In the genomic region with DNA sequence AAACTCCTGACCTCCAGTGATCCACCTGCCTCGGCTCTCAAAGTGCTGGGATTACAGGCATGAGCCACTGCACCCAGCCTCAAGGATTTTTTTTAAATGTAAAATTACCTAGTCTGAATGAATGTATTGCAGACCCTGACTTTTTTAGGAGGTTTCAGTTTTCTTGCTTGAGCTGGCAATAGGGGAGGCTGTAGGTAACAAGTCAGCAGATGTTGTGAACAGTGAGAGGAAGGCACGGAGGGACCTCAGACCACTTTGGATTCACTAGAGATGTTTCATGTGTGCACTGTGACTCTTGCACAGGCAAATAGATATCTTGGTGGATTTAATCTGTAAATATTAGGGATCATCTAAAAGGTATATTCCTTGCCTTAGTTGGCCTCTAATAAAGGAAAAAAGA, we compare ENCODE assay signal across 11 cellular contexts. TPM values are rescaled to one million over a fixed set of nuclear protein-coding genes. Genes with fewer than 3 reads are reported as not detected.
DNase-seq lines count a peak whose midpoint lies in the region; ATAC-seq, FAIRE-seq and TF ChIP-seq lines count a peak whose summit lies in the region.
"Had no signal": no experiment of that assay in that cellular context is flagged by ENCODE, and none has a peak within 500 bp of the region (broad histone marks: within the 10 kb centered on the region; RNA-seq: fewer than 3 reads in every experiment).

No MANE protein-coding gene starts in this region.

- H3K4me1 ChIP-seq in OCI-LY7 (ENCODE audit: insufficient read depth, low read length, poor library complexity, severe bottlenecking) (peaks cover 61% of the 10 kb centered on the region), H1 (replicated peaks in 1 of 4; ENCODE audit: control insufficient read depth in 3 of 4, insufficient read depth in 4 of 4, low read length in 3 of 4) (peaks cover 0 to 18% (median 8%) of the 10 kb centered on the region in 4 experiments; a peak in 5 of 7 replicates), gastrocnemius medialis (peaks cover 89 to 93% of the 10 kb centered on the region in 2 donors)

- peaks cover 47% of the 10 kb centered on the region for H4K20me1 ChIP-seq in OCI-LY7 (ENCODE audit: insufficient read depth, low read length)
- H4K20me1 ChIP-seq in H1 (replicated peaks in 1 of 2; ENCODE audit: control insufficient read depth in 1 of 2, insufficient read depth in 2 of 2, low read length in 2 of 2) = peaks cover 14 to 21% of the 10 kb centered on the region in 2 experiments

- no peak overlapping the region for H2BK20ac ChIP-seq in H1 (ENCODE audit: low read length)

- FAIRE-seq in H1 (lab: Jason Lieb, UNC) = no peak
- FAIRE-seq: A204.1 had no signal

- WGBS in H1 (ENCODE audit: extremely low coverage in 1 of 2, insufficient coverage in 1 of 2, insufficient read length in 1 of 2, insufficient replicate concordance in 2 of 2, low coverage in 1 of 2, low lambda C conversion rate in 2 of 2, missing lambda C conversion rate in 1 of 2), 2 experiments = 58% methylated on average over 2 of the region's 2 CpGs; no CpG with 5 or more reads in 1 of the 2 experiments

- CTCF ChIA-PET in OCI-LY7 (lab: Charles Lee; ENCODE audit: unreplicated experiment) = no interaction called here
- CTCF ChIA-PET in H1 (lab: Charles Lee; ENCODE audit: partially characterized antibody) = interaction anchor here (0.5 to 1.9 kb wide), 5 partner anchors 9 to 681 kb away, joined by 3 to 4 read pairs (median 3); no protein-coding TSS in a partner anchor

- no peak overlapping the region for H2AK5ac ChIP-seq in H1 (ENCODE audit: low read depth, low read length)

- peaks cover 78% of the 10 kb centered on the region for H3K4me1 Mint-ChIP-seq in T-helper 1 cell treated with Interleukin-12 subunit alpha and Interleukin-12 subunit beta and Interleukin-4 antibody, amounts not matched to agents 30 μg/mL and 1 μg/mL, for 36 hours (ENCODE audit: low read depth)

- no peak overlapping the region for H4K91ac ChIP-seq in H1 (replicated peaks; ENCODE audit: insufficient read length, low read length)

- TF ChIP-seq POLR2A in H1 (IDR thresholded peaks at IDR 0.05; ENCODE audit: control extremely low read depth in 1 of 2, low read depth in 2 of 2, low read length in 2 of 2) (no peak), gastrocnemius medialis (IDR thresholded peaks at IDR 0.05) (no peak)

- H3K27ac ChIP-seq in OCI-LY7 (ENCODE audit: low read depth, low read length, poor library complexity, severe bottlenecking) = no peak overlapping the region
- H3K27ac ChIP-seq in H1 (ENCODE audit: low read depth, low read length) = no peak overlapping the region
- peak overlapping the region; percentile 44 to 98 (median 78) for H3K27ac ChIP-seq in gastrocnemius medialis

- peaks cover 0 to 2% (median 0%) of the 10 kb centered on the region in 4 experiments; a peak in 1 of 7 replicates for H3K27me3 ChIP-seq in H1 (replicated peaks in 1 of 4; ENCODE audit: control insufficient read depth in 3 of 4, extremely low read depth in 1 of 4, insufficient read depth in 3 of 4, low read length in 3 of 4)
- no peaks in the 10 kb centered on the region for H3K27me3 ChIP-seq in gastrocnemius medialis

- H4K5ac ChIP-seq in H1 (ENCODE audit: insufficient read length, low read depth, low read length) = no peak overlapping the region

- H3K4me2 ChIP-seq in OCI-LY7 (ENCODE audit: low read length) = peak overlapping the region; percentile 40; the same call in 1 of the 2 replicates
- H3K4me2 ChIP-seq in H1 (ENCODE audit: insufficient read depth in 1 of 2, low read depth in 2 of 2, low read length in 2 of 2) = peak overlapping the region; percentile 40 to 81; a peak in 3 of 4 replicates

- no peak overlapping the region for H2BK120ac ChIP-seq in H1 (replicated peaks; ENCODE audit: low read depth, low read length)

- DNase-seq in T-helper 1 cell = no peak
- no peak for DNase-seq in OCI-LY7 (ENCODE audit: low spot score)
- DNase-seq in H1 (ENCODE audit: low read depth in 1 of 2, low spot score in 2 of 2) = no peak
- DNase-seq in gastrocnemius medialis = no peak
- DNase-seq: hippocampal formation, NCI-H1694 had no signal

- no peaks in the 10 kb centered on the region for H3K9me3 Mint-ChIP-seq in T-helper 1 cell treated with Interleukin-12 subunit alpha and Interleukin-12 subunit beta and Interleukin-4 antibody, amounts not matched to agents 30 μg/mL and 1 μg/mL, for 36 hours

- H3K27ac Mint-ChIP-seq in T-helper 1 cell treated with Interleukin-12 subunit alpha and Interleukin-12 subunit beta and Interleukin-4 antibody, amounts not matched to agents 30 μg/mL and 1 μg/mL, for 36 hours = peak overlapping the region; percentile 41

- peaks cover 4% of the 10 kb centered on the region; the same call in 1 of the 2 replicates for H3K23me2 ChIP-seq in H1 (ENCODE audit: low read depth, low read length)

- TF ChIP-seq EP300 in H1 (IDR thresholded peaks at IDR 0.05; ENCODE audit: borderline replicate concordance in 1 of 2, low read depth in 2 of 2, low read length in 2 of 2) = no peak

- H3K36me3 ChIP-seq in OCI-LY7 (ENCODE audit: insufficient read depth, low read length) (peaks cover 98% of the 10 kb centered on the region), H1 (ENCODE audit: control insufficient read depth in 2 of 4, insufficient read depth in 4 of 4, low read length in 3 of 4) (peaks cover 0 to 9% (median 0%) of the 10 kb centered on the region in 4 experiments; a peak in 1 of 8 replicates), gastrocnemius medialis (no peaks in the 10 kb centered on the region)

- H3K56ac ChIP-seq in H1 (replicated peaks; ENCODE audit: insufficient read length, low read depth, low read length) = no peak overlapping the region

- ATAC-seq in gastrocnemius medialis (no peak), GM21423 (IDR thresholded peaks at IDR 0.05; ENCODE audit: unreplicated experiment) (no peak), HG02852 (IDR thresholded peaks at IDR 0.05; ENCODE audit: unreplicated experiment) (no peak), GM19397 (IDR thresholded peaks at IDR 0.05; ENCODE audit: unreplicated experiment) (no peak)

- H2BK5ac ChIP-seq in H1 (ENCODE audit: low read depth, low read length) = no peak overlapping the region

- no peaks in the 10 kb centered on the region for H3K9me2 ChIP-seq in OCI-LY7 (ENCODE audit: insufficient read depth, low read length)

- no peak overlapping the region for H3K4ac ChIP-seq in H1 (replicated peaks; ENCODE audit: insufficient read length, low read depth, low read length)

- no peak overlapping the region for H4K8ac ChIP-seq in H1 (ENCODE audit: extremely low read depth, insufficient read depth, low read length)

- H3K23ac ChIP-seq in H1 (ENCODE audit: insufficient read length) = no peak overlapping the region

- H2AFZ ChIP-seq in OCI-LY7 (ENCODE audit: low read length) (no peak overlapping the region), H1 (ENCODE audit: low read length) (no peak overlapping the region)

- H2BK12ac ChIP-seq in H1 (ENCODE audit: low read depth, low read length) = no peak overlapping the region

- peaks cover 3% of the 10 kb centered on the region; the same call in 1 of the 2 replicates for H3K79me1 ChIP-seq in H1 (ENCODE audit: low read depth, low read length)

- no peaks in the 10 kb centered on the region for H3K27me3 Mint-ChIP-seq in T-helper 1 cell treated with Interleukin-12 subunit alpha and Interleukin-12 subunit beta and Interleukin-4 antibody, amounts not matched to agents 30 μg/mL and 1 μg/mL, for 36 hours (ENCODE audit: low read depth)

- BruUV-seq in OCI-LY7 (replicated peaks; lab: Mats Ljungman, UMichigan) = no TSS peak

- no peaks in the 10 kb centered on the region for H3K9me3 ChIP-seq in OCI-LY7 (ENCODE audit: low read length)
- no peaks in the 10 kb centered on the region for H3K9me3 ChIP-seq in H1 (ENCODE audit: insufficient read depth in 2 of 2, low read depth in 1 of 2, low read length in 1 of 2)
- H3K9me3 ChIP-seq in gastrocnemius medialis = no peaks in the 10 kb centered on the region

- H3K9ac ChIP-seq in H1 (replicated peaks in 1 of 4; ENCODE audit: extremely low read depth in 1 of 4, low read depth in 3 of 4, low read length in 3 of 4) = peak overlapping the region in 1 of 4 experiments; percentile 52; a peak in 1 of 7 replicates

- H3K18ac ChIP-seq in H1 (ENCODE audit: extremely low read depth, low read length) = no peak overlapping the region

- POLR2A ChIA-PET in OCI-LY7 (lab: Charles Lee) (interaction anchor here (0.9 to 4.5 kb wide), 7 partner anchors 13 to 43 kb away, joined by 3 to 33 read pairs (median 7); no protein-coding TSS in a partner anchor), H1 (lab: Charles Lee; ENCODE audit: partially characterized antibody) (interaction anchor here (0.9 to 3.4 kb wide), 7 partner anchors 9 to 42 kb away, joined by 3 to 21 read pairs (median 5); a partner anchor contains a TSS)

- H3K14ac ChIP-seq in H1 (ENCODE audit: insufficient read length) = no peak overlapping the region

- H3K4me3 ChIP-seq in OCI-LY7 (ENCODE audit: low read depth, low read length, poor library complexity, severe bottlenecking) = no peak overlapping the region
- H3K4me3 ChIP-seq in H1 (ENCODE audit: extremely low read depth in 1 of 4, insufficient read depth in 2 of 4, low read depth in 3 of 4, low read length in 4 of 4) = peak overlapping the region in 1 of 4 experiments; percentile 25; a peak in 1 of 8 replicates
- no peak overlapping the region for H3K4me3 ChIP-seq in gastrocnemius medialis

- in situ Hi-C loops in gastrocnemius medialis (cut with MboI; ENCODE audit: low sequenced_read_pairs in 4 of 4) = loop anchor here in 1 of 4 donors (25.0 kb wide), 1 partner anchor 1872 kb away; a partner anchor contains a TSS

- intact Hi-C loops in OCI-LY7 (cut with micrococcal nuclease; ENCODE audit: unreplicated experiment) = no loop called here
- intact Hi-C loops in gastrocnemius medialis (cut with DNase I; ENCODE audit: low total_unique reads) = no loop called here

- H3K36me3 Mint-ChIP-seq in T-helper 1 cell treated with Interleukin-12 subunit alpha and Interleukin-12 subunit beta and Interleukin-4 antibody, amounts not matched to agents 30 μg/mL and 1 μg/mL, for 36 hours (ENCODE audit: low read depth) = peaks cover 59% of the 10 kb centered on the region

- no peak for TF ChIP-seq RAD21 in H1 (IDR thresholded peaks at IDR 0.05 in 1 of 2, conservative IDR thresholded peaks at IDR 0.05 in 1 of 2; ENCODE audit: low read depth in 2 of 2, low read length in 2 of 2)

- no peak for TF ChIP-seq CTCF in OCI-LY7 (conservative IDR thresholded peaks at IDR 0.05; ENCODE audit: low read length)
- no peak for TF ChIP-seq CTCF in H1 (IDR thresholded peaks at IDR 0.05; ENCODE audit: control extremely low read depth in 1 of 3, insufficient read depth in 1 of 3, low read depth in 1 of 3, low read length in 3 of 3)
- no peak for TF ChIP-seq CTCF in gastrocnemius medialis (IDR thresholded peaks at IDR 0.05 in 4 of 5, conservative IDR thresholded peaks at IDR 0.05 in 1 of 5)

- H3K79me2 ChIP-seq in OCI-LY7 (ENCODE audit: insufficient read depth, low read depth, low read length) (peaks cover 100% of the 10 kb centered on the region), H1 (ENCODE audit: control insufficient read depth in 1 of 2, insufficient read depth in 2 of 2, low read length in 2 of 2) (peaks cover 40 to 100% of the 10 kb centered on the region in 2 experiments)

- H2BK15ac ChIP-seq in H1 (ENCODE audit: low read length) = no peak overlapping the region

- peak overlapping the region; percentile 38 for H3K4me3 Mint-ChIP-seq in T-helper 1 cell treated with Interleukin-12 subunit alpha and Interleukin-12 subunit beta and Interleukin-4 antibody, amounts not matched to agents 30 μg/mL and 1 μg/mL, for 36 hours

RNA-seq across cellular contexts. Expression of a gene that starts 6.4 kb away (rescaled TPM):
- 145 and 185 TPM in 2 replicates for total RNA-seq in OCI-LY7 (2014; rRNA removed; shearing (Covaris generic))
- total RNA-seq in OCI-LY7 (2022) (201 and 213 TPM in 2 replicates), gastrocnemius medialis (100 to 1,000 TPM; 251 to 386 (median 277) TPM)
- 191 and 196 TPM in 2 replicates for total RNA-seq in H1 (2021; fragmentation: NEBNext Ultra II Directional; extraction: Animal tissue kit (Norgen Biotek cat#: 25700))
- 52.2 and 90.8 TPM in 2 replicates for polyA plus RNA-seq in H1 (2011; rRNA removed)
- polyA plus RNA-seq in H1 (2011; cell fraction: cytosol; rRNA removed) = 107 TPM
- 44.6 TPM for polyA plus RNA-seq in H1 (2011; cell fraction: nucleus; rRNA removed)
- polyA plus RNA-seq in H1 (2012, experiment 1 of 2) = 137 to 244 TPM (median 153 TPM) in 4 replicates
- 64.0 TPM for polyA plus RNA-seq in H1 (2012, experiment 2 of 2)
- 221 TPM for polyA plus RNA-seq in H1 (2013, experiment 1 of 2)
- 225 TPM for polyA plus RNA-seq in H1 (2013, experiment 2 of 2)
- polyA minus RNA-seq in H1 (2011; rRNA and poly(A)+ RNA removed) = 51.1 and 59.6 TPM in 2 replicates
- 30.6 TPM for polyA minus RNA-seq in H1 (2011; cell fraction: cytosol; rRNA and poly(A)+ RNA removed)
- 114 TPM for polyA minus RNA-seq in H1 (2011; cell fraction: nucleus; rRNA and poly(A)+ RNA removed)

RNA-seq across cellular contexts. Expression of a gene that starts 27.7 kb away (rescaled TPM):
- 65.9 and 74.5 TPM in 2 replicates for total RNA-seq in OCI-LY7 (2014; rRNA removed; shearing (Covaris generic))
- total RNA-seq in OCI-LY7 (2022) (66.5 and 67.0 TPM in 2 replicates), gastrocnemius medialis (10 to 100 TPM; 26.9 to 40.1 (median 36.7) TPM)
- 37.9 and 40.9 TPM in 2 replicates for total RNA-seq in H1 (2021; fragmentation: NEBNext Ultra II Directional; extraction: Animal tissue kit (Norgen Biotek cat#: 25700))
- polyA plus RNA-seq in H1 (2011; rRNA removed) = 1.4 and 2.6 TPM in 2 replicates
- polyA plus RNA-seq in H1 (2011; cell fraction: cytosol; rRNA removed) = 3.1 TPM
- 9.2 TPM for polyA plus RNA-seq in H1 (2011; cell fraction: nucleus; rRNA removed)
- polyA plus RNA-seq in H1 (2012, experiment 1 of 2) = 18.2 to 38.9 TPM (median 21.3 TPM) in 4 replicates
- 0.63 TPM for polyA plus RNA-seq in H1 (2012, experiment 2 of 2)
- 94.4 TPM for polyA plus RNA-seq in H1 (2013, experiment 1 of 2)
- 76.3 TPM for polyA plus RNA-seq in H1 (2013, experiment 2 of 2)
- polyA minus RNA-seq in H1 (2011; rRNA and poly(A)+ RNA removed) = 24.3 and 43.6 TPM in 2 replicates
- 33.2 TPM for polyA minus RNA-seq in H1 (2011; cell fraction: cytosol; rRNA and poly(A)+ RNA removed)
- polyA minus RNA-seq in H1 (2011; cell fraction: nucleus; rRNA and poly(A)+ RNA removed) = 97.3 TPM

Comparison
In these comparisons a context has a peak if more than half of its experiments do, and no peak if none do; other contexts are left out.
1. H3K27ac ChIP-seq: peak in gastrocnemius medialis (4 of 4); none in OCI-LY7 (single experiment) and H1 (single experiment).